Comparison of ENCODE assay signal across 8 cellular contexts in genomic region chr12:69007166-69007857, GRCh38.
DNase-seq lines count a peak whose midpoint lies in the region; ATAC-seq and TF ChIP-seq lines count a peak whose summit lies in the region.

No MANE protein-coding gene starts in this region.

- no peak overlapping the region for H3K27ac Mint-ChIP-seq in activated T-helper 17 cell treated with anti-CD3 and anti-CD28 coated beads, Interleukin-2, amount 50 U/mL, for 72 hours
- H3K27ac Mint-ChIP-seq in type B pancreatic cell, result peak overlapping the region; percentile 96

- TF ChIP-seq CTCF in type B pancreatic cell (conservative IDR thresholded peaks at IDR 0.05), result no peak

- DNase-seq in DMS79 treated with DMSO at 0.1 percent for 48 hours (lab: John Stamatoyannopoulos, UW) (peak; percentile 72), NCI-H1417 treated with DMSO at 0.1 percent for 48 hours (lab: John Stamatoyannopoulos, UW) (peak; percentile 37), islet precursor cell (peak; percentile 67), type B pancreatic cell (ENCODE audit: extremely low spot score, unreplicated experiment) (no peak)

- H3K4me1 Mint-ChIP-seq in activated T-helper 17 cell treated with anti-CD3 and anti-CD28 coated beads, Interleukin-2, amount 50 U/mL, for 72 hours, result peaks cover 9% of the 10 kb centered on the region
- peaks cover 22% of the 10 kb centered on the region for H3K4me1 Mint-ChIP-seq in type B pancreatic cell (ENCODE audit: unreplicated experiment)

- peaks cover 17% of the 10 kb centered on the region for H3K27me3 Mint-ChIP-seq in activated T-helper 17 cell treated with anti-CD3 and anti-CD28 coated beads, Interleukin-2, amount 50 U/mL, for 72 hours
- no peaks in the 10 kb centered on the region for H3K27me3 Mint-ChIP-seq in type B pancreatic cell

- peak; percentile 84 for ATAC-seq in activated T-helper 17 cell treated with anti-CD3 and anti-CD28 coated beads, Interleukin-2, amount 50 U/mL, for 72 hours (replicated peaks)
- ATAC-seq in HG02938 (IDR thresholded peaks at IDR 0.05; ENCODE audit: unreplicated experiment) (no peak), HG02678 (IDR thresholded peaks at IDR 0.05; ENCODE audit: unreplicated experiment) (no peak), HG03378 (IDR thresholded peaks at IDR 0.05; ENCODE audit: unreplicated experiment) (no peak)

- H3K9me3 Mint-ChIP-seq in activated T-helper 17 cell treated with anti-CD3 and anti-CD28 coated beads, Interleukin-2, amount 50 U/mL, for 72 hours, result no peaks in the 10 kb centered on the region
- no peaks in the 10 kb centered on the region for H3K9me3 Mint-ChIP-seq in type B pancreatic cell

- H3K36me3 Mint-ChIP-seq in activated T-helper 17 cell treated with anti-CD3 and anti-CD28 coated beads, Interleukin-2, amount 50 U/mL, for 72 hours (ENCODE audit: low read depth), result no peaks in the 10 kb centered on the region
- no peaks in the 10 kb centered on the region for H3K36me3 Mint-ChIP-seq in type B pancreatic cell

- peak overlapping the region; percentile 26 for H3K4me3 Mint-ChIP-seq in activated T-helper 17 cell treated with anti-CD3 and anti-CD28 coated beads, Interleukin-2, amount 50 U/mL, for 72 hours
- peak overlapping the region; percentile 79 for H3K4me3 Mint-ChIP-seq in type B pancreatic cell
